In the genomic region with DNA sequence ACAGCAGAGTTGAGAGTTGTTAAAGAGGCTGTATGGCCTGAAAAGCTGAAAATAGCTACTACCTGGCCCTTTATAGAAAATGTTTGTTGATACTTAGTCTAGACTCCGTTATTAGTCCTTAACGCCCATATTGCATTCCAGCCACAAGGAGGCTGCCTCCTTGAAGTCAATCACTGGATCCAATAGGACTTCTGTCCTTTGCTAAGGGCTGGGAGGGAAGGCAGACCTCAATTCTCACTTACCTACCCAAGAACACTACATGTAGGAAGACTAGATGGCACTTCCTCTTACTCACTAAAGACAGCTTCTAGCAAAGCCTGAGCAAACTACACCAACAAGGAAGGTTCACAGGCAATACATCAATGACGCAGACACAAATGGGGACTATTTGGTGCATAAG, we compare ENCODE assay signal across 1 cellular context.
TF ChIP-seq lines count a peak whose summit lies in the region.

No MANE protein-coding gene starts in this region.

TF ChIP-seq in WTC11, 78 proteins besides CTCF, POLR2A, EP300 and RAD21 (continued from another document):
- TF ChIP-seq, protein P1, sequence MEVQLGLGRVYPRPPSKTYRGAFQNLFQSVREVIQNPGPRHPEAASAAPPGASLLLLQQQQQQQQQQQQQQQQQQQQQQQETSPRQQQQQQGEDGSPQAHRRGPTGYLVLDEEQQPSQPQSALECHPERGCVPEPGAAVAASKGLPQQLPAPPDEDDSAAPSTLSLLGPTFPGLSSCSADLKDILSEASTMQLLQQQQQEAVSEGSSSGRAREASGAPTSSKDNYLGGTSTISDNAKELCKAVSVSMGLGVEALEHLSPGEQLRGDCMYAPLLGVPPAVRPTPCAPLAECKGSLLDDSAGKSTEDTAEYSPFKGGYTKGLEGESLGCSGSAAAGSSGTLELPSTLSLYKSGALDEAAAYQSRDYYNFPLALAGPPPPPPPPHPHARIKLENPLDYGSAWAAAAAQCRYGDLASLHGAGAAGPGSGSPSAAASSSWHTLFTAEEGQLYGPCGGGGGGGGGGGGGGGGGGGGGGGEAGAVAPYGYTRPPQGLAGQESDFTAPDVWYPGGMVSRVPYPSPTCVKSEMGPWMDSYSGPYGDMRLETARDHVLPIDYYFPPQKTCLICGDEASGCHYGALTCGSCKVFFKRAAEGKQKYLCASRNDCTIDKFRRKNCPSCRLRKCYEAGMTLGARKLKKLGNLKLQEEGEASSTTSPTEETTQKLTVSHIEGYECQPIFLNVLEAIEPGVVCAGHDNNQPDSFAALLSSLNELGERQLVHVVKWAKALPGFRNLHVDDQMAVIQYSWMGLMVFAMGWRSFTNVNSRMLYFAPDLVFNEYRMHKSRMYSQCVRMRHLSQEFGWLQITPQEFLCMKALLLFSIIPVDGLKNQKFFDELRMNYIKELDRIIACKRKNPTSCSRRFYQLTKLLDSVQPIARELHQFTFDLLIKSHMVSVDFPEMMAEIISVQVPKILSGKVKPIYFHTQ (CRISPR knock-in tag; IDR thresholded peaks at IDR 0.05), result no peak
- no peak for TF ChIP-seq ZNF416 (CRISPR knock-in tag; IDR thresholded peaks at IDR 0.05)
- TF ChIP-seq, protein P2, sequence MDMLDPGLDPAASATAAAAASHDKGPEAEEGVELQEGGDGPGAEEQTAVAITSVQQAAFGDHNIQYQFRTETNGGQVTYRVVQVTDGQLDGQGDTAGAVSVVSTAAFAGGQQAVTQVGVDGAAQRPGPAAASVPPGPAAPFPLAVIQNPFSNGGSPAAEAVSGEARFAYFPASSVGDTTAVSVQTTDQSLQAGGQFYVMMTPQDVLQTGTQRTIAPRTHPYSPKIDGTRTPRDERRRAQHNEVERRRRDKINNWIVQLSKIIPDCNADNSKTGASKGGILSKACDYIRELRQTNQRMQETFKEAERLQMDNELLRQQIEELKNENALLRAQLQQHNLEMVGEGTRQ (CRISPR knock-in tag; IDR thresholded peaks at IDR 0.05), result no peak
